Comparison of ENCODE assay signal across 15 cellular contexts in the genomic region with DNA sequence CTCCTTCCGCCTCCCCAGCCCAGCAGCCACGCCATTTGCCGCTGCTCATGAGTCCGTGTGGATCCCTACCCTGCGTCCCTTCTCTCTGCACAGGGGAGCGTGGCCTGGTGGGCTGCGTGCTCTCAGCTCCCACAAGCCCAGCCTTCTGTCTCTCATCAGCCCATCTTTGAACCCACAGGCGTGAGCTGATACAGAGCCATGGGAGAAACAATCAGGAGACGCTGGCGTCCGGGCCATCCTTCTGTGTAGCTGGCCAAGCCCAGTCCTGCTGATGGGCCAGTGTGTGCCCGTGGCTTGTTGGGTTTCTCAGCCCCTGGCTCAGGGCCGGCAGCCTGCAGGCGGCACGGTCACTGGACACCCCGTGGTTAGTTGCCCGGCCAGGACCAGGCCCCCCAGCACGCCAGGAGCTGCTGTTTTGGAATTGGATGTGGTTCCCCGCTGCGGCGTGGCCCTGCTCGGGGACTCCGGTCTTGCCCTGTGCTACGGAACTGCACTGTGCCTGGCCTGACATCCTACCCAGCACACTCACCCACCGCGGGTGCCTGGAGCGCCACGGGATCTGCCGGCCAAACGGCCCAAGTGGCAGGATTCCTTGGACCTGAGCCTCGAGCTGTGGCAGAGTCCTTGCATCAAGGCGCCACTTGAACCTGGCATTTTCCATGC.
DNase-seq lines count a peak whose midpoint lies in the region; ATAC-seq and TF ChIP-seq lines count a peak whose summit lies in the region.
"Had no signal": no experiment of that assay in that cellular context is flagged by ENCODE, and none has a peak within 500 bp of the region (broad histone marks: within the 10 kb centered on the region; RNA-seq: fewer than 3 reads in every experiment).

No MANE protein-coding gene starts in this region.

- TF ChIP-seq POLR2A in heart left ventricle (IDR thresholded peaks at IDR 0.05) (no peak), esophagus muscularis mucosa (IDR thresholded peaks at IDR 0.05; ENCODE audit: low read depth) (no peak)

- H2BK12ac ChIP-seq in trophoblast cell (ENCODE audit: low read length), result no peak overlapping the region

- H4K20me1 ChIP-seq in PC-9 (ENCODE audit: insufficient read depth), result no peaks in the 10 kb centered on the region

- H3K4me3 ChIP-seq in H7 (ENCODE audit: insufficient read depth, low read depth, low read length) (no peak overlapping the region), PC-9 (no peak overlapping the region), heart left ventricle (peak overlapping the region in 2 of 12 donors; percentile 10 to 16), trophoblast cell (ENCODE audit: low read depth, low read length) (peak overlapping the region; percentile 18), esophagus muscularis mucosa (no peak overlapping the region)
- H3K4me3 ChIP-seq: colonic mucosa had no signal

- no peak overlapping the region for H2BK5ac ChIP-seq in trophoblast cell (ENCODE audit: low read depth, low read length, poor library complexity)

- no peaks in the 10 kb centered on the region for H3K36me3 ChIP-seq in H7 (replicated peaks; ENCODE audit: control insufficient read depth, insufficient read depth, low read length)
- no peaks in the 10 kb centered on the region for H3K36me3 ChIP-seq in PC-9 (ENCODE audit: low read depth)
- no peaks in the 10 kb centered on the region for H3K36me3 ChIP-seq in heart left ventricle
- H3K36me3 ChIP-seq in trophoblast cell (ENCODE audit: control insufficient read depth in 1 of 2, insufficient read depth in 2 of 2, low read length in 2 of 2), result no peaks in the 10 kb centered on the region
- H3K36me3 ChIP-seq in esophagus muscularis mucosa, result no peaks in the 10 kb centered on the region
- H3K36me3 ChIP-seq: colonic mucosa, WERI-Rb-1 had no signal

- intact Hi-C loops in PC-9 (cut with micrococcal nuclease; ENCODE audit: unreplicated experiment) (loop anchor here (1.0 kb wide), 1 partner anchor 180 kb away; no protein-coding TSS in a partner anchor), heart left ventricle (cut with DNase I) (loop anchor here (1.0 to 10.0 kb wide), 11 partner anchors 32 to 184 kb away; partner anchors contain the start of gene PSMG3 (in 1 of the 10)), esophagus muscularis mucosa (cut with DNase I) (loop anchor here (10.0 kb wide), 1 partner anchor 94 kb away; no protein-coding TSS in a partner anchor)

- H3K27me3 ChIP-seq in H7 (ENCODE audit: control insufficient read depth, insufficient read depth, low read length) (peaks cover 2% of the 10 kb centered on the region; the same call in 1 of the 2 replicates), PC-9 (ENCODE audit: insufficient read depth, low read depth) (peaks cover 48% of the 10 kb centered on the region), heart left ventricle (peaks cover 0 to 5% (median 0%) of the 10 kb centered on the region in 9 donors), trophoblast cell (ENCODE audit: insufficient read depth, low read length) (no peaks in the 10 kb centered on the region), esophagus muscularis mucosa (peaks cover 0 to 54% (median 0%) of the 10 kb centered on the region in 4 donors)
- H3K27me3 ChIP-seq: colonic mucosa had no signal

- H3K27ac ChIP-seq in PC-9 (no peak overlapping the region), heart left ventricle (peak overlapping the region in 9 of 12 donors; percentile 23 to 79 (median 64)), trophoblast cell (ENCODE audit: low read depth, low read length) (no peak overlapping the region), esophagus muscularis mucosa (replicated peaks in 1 of 4) (no peak overlapping the region)
- H3K27ac ChIP-seq: colonic mucosa, WERI-Rb-1 had no signal

- no peak for TF ChIP-seq EP300 in esophagus muscularis mucosa (IDR thresholded peaks at IDR 0.05)

- H3F3A ChIP-seq in PC-9 (ENCODE audit: insufficient read depth, low read depth), result no peaks in the 10 kb centered on the region

- H4K8ac ChIP-seq in trophoblast cell (ENCODE audit: low read depth, low read length), result no peak overlapping the region

- no peak overlapping the region for H3K4ac ChIP-seq in trophoblast cell (ENCODE audit: low read depth, low read length)

- in situ Hi-C loops in ACHN (cut with HindIII; ENCODE audit: low pct_ligation_motif_present, low pct_unique_long_range_greater_than_20kb, low sequenced_read_pairs), result no loop called here

- POLR2A ChIA-PET in PC-9 (lab: Charles Lee; ENCODE audit: unreplicated experiment), result no interaction called here

- CTCF ChIA-PET in PC-9 (lab: Charles Lee), result no interaction called here

- no peak overlapping the region for H3K23ac ChIP-seq in trophoblast cell (ENCODE audit: low read length)

- no TSS peak for BruUV-seq in PC-9 (replicated peaks; lab: Mats Ljungman, UMichigan)

- H2AFZ ChIP-seq in PC-9, result no peak overlapping the region
- no peak overlapping the region for H2AFZ ChIP-seq in trophoblast cell (ENCODE audit: insufficient read depth, low read length, poor library complexity)

- TF ChIP-seq CTCF in PC-9 (conservative IDR thresholded peaks at IDR 0.05) (peak; percentile 21; the same call in 1 of the 2 replicates), heart left ventricle (IDR thresholded peaks at IDR 0.05) (no peak), esophagus muscularis mucosa (IDR thresholded peaks at IDR 0.05) (no peak)

- H3K9me3 ChIP-seq in PC-9 (ENCODE audit: insufficient read depth, low read depth), result no peaks in the 10 kb centered on the region
- H3K9me3 ChIP-seq in heart left ventricle, result peaks cover 0 to 14% (median 0%) of the 10 kb centered on the region in 12 donors
- H3K9me3 ChIP-seq in trophoblast cell (ENCODE audit: insufficient read depth, low read depth, low read length), result peaks cover 12% of the 10 kb centered on the region
- H3K9me3 ChIP-seq in esophagus muscularis mucosa, result peaks cover 0 to 10% (median 5%) of the 10 kb centered on the region in 4 donors
- H3K9me3 ChIP-seq: colonic mucosa had no signal

- no peaks in the 10 kb centered on the region for H3K79me1 ChIP-seq in trophoblast cell (ENCODE audit: low read length)

- ATAC-seq in heart left ventricle, result peak; percentile 87 to 95 (median 93)

- H3K4me2 ChIP-seq in PC-9 (no peak overlapping the region), trophoblast cell (ENCODE audit: low read length) (no peak overlapping the region)

- no peak overlapping the region for H3K18ac ChIP-seq in trophoblast cell (ENCODE audit: low read length)

- 61 to 74% (median 64%) methylated on average over 17 to 32 of the region's 32 CpGs for WGBS in heart left ventricle, 4 donors
- WGBS in trophoblast cell (ENCODE audit: extremely low coverage, insufficient coverage, insufficient read length), result no CpG with 5 or more reads among the region's 32 CpGs
- 87% methylated on average over 24 of the region's 32 CpGs for WGBS in esophagus muscularis mucosa

- no peaks in the 10 kb centered on the region for H3K9me2 ChIP-seq in PC-9 (ENCODE audit: insufficient read depth)

- H3K14ac ChIP-seq in trophoblast cell (ENCODE audit: low read length), result no peak overlapping the region

- no peak overlapping the region for H4K12ac ChIP-seq in trophoblast cell (ENCODE audit: low read depth, low read length)

- H2BK120ac ChIP-seq in trophoblast cell (ENCODE audit: insufficient read depth, low read length, poor library complexity), result no peak overlapping the region

- H3K79me2 ChIP-seq in PC-9 (ENCODE audit: low read depth) (no peaks in the 10 kb centered on the region), trophoblast cell (ENCODE audit: control insufficient read depth, insufficient read depth, low read length, poor library complexity) (no peaks in the 10 kb centered on the region)

- no peak overlapping the region for H2AK5ac ChIP-seq in trophoblast cell (ENCODE audit: low read length)

- no peak overlapping the region for H3K9ac ChIP-seq in trophoblast cell (ENCODE audit: low read length)

- DNase-seq in H7 (peak; percentile 43), PC-9 (no peak), heart left ventricle (peak in 4 of 5 donors; percentile 52 to 86 (median 71)), trophoblast cell (no peak), esophagus muscularis mucosa (ENCODE audit: extremely low spot score) (no peak), kidney glomerular epithelial cell (lab: John Stamatoyannopoulos, UW) (no peak), ACHN (no peak)
- DNase-seq: activated CD4-positive, alpha-beta memory T cell treated with anti-CD3 and anti-CD28 coated beads, Interleukin-2, amount 10 ng/mL, durations not matched to agents 7 days and 5 days; AML-193; colonic mucosa; DMS79 treated with DMSO at 0.1 percent for 48 hours; hippocampal formation; NCI-H1092; SIG-M5 had no signal

- H3K4me1 ChIP-seq in PC-9 (replicated peaks; ENCODE audit: insufficient read depth), result no peaks in the 10 kb centered on the region
- peaks cover 0 to 12% (median 0%) of the 10 kb centered on the region in 12 donors for H3K4me1 ChIP-seq in heart left ventricle
- no peaks in the 10 kb centered on the region for H3K4me1 ChIP-seq in trophoblast cell (ENCODE audit: control insufficient read depth in 1 of 2, insufficient read depth in 2 of 2, low read length in 2 of 2)
- no peaks in the 10 kb centered on the region for H3K4me1 ChIP-seq in esophagus muscularis mucosa
- H3K4me1 ChIP-seq: colonic mucosa had no signal

- H4K91ac ChIP-seq in trophoblast cell (ENCODE audit: low read depth, low read length), result no peak overlapping the region

Comparison
In these comparisons a context has a peak if more than half of its experiments do, and no peak if none do; other contexts are left out.
1. DNase-seq: peak in H7 (single experiment) and heart left ventricle (4 of 5); none in PC-9 (0 of 2), trophoblast cell (0 of 2), esophagus muscularis mucosa (single experiment), kidney glomerular epithelial cell (single experiment) and ACHN (single experiment).
2. H3K27ac ChIP-seq: peak in heart left ventricle (9 of 12); none in PC-9 (single experiment), trophoblast cell (single experiment) and esophagus muscularis mucosa (0 of 4).